21 cellular contexts compared by ENCODE assay signal in genomic region chr10:68727146-68727545, GRCh38.
"Had no signal": no experiment of that assay in that cellular context is flagged by ENCODE, and none has a peak within 500 bp of the region (broad histone marks: within the 10 kb centered on the region; RNA-seq: fewer than 3 reads in every experiment).

No MANE protein-coding gene starts in this region.

- H3K4me3 ChIP-seq: heart left ventricle, left lung, mucosa of descending colon, ovary, right lobe of liver, smooth muscle cell, stomach, thoracic aorta, upper lobe of right lung had no signal

- ATAC-seq: activated naive CD8-positive, alpha-beta T cell treated with anti-CD3 and anti-CD28 coated beads, Interleukin-2, amount 50 U/mL, for 24 hours; activated T-helper 17 cell treated with anti-CD3 and anti-CD28 coated beads, Interleukin-2, amount 50 U/mL, for 72 hours; heart left ventricle; left lung; mucosa of descending colon; naive thymus-derived CD4-positive, alpha-beta T cell; right lobe of liver; upper lobe of right lung had no signal

- DNase-seq: activated CD4-positive, alpha-beta T cell treated with anti-CD3 and anti-CD28 coated beads, Interleukin-2, amount 50 U/mL, for 1 hour; activated naive CD4-positive, alpha-beta T cell; activated naive CD8-positive, alpha-beta T cell treated with anti-CD3 and anti-CD28 coated beads, Interleukin-2, amount 50 U/mL, for 24 hours; activated T-cell treated with anti-CD3 and anti-CD28 coated beads for 4 hours; dermis blood vessel endothelial cell; effector memory CD4-positive, alpha-beta T cell; foreskin melanocyte; heart left ventricle; left lung; mucosa of descending colon; naive thymus-derived CD4-positive, alpha-beta T cell; ovary; right lobe of liver; stimulated activated CD4-positive, alpha-beta T cell treated with anti-CD3 and anti-CD28 coated beads, Interleukin-4, amount 100 ng/mL, for 1 hour; stomach; T-helper 1 cell; T-helper 9 cell; upper lobe of right lung had no signal

- H3K36me3 ChIP-seq: ovary had no signal

- H3K27me3 ChIP-seq: heart left ventricle, left lung, ovary, right lobe of liver, stomach, upper lobe of right lung had no signal

- H3K4me2 ChIP-seq: smooth muscle cell had no signal

- H3K27ac ChIP-seq: heart left ventricle, left lung, ovary, right lobe of liver, thoracic aorta, upper lobe of right lung had no signal

- H3K27ac Mint-ChIP-seq: activated T-helper 17 cell treated with anti-CD3 and anti-CD28 coated beads, Interleukin-2, amount 50 U/mL, for 72 hours had no signal

- H3K9me3 Mint-ChIP-seq: activated naive CD8-positive, alpha-beta T cell treated with anti-CD3 and anti-CD28 coated beads, Interleukin-2, amount 50 U/mL, for 24 hours; activated T-helper 17 cell treated with anti-CD3 and anti-CD28 coated beads, Interleukin-2, amount 50 U/mL, for 72 hours; naive thymus-derived CD4-positive, alpha-beta T cell had no signal

- H3K4me3 Mint-ChIP-seq: activated naive CD8-positive, alpha-beta T cell treated with anti-CD3 and anti-CD28 coated beads, Interleukin-2, amount 50 U/mL, for 24 hours; activated T-helper 17 cell treated with anti-CD3 and anti-CD28 coated beads, Interleukin-2, amount 50 U/mL, for 72 hours; naive thymus-derived CD4-positive, alpha-beta T cell had no signal

- H3K9me3 ChIP-seq: heart left ventricle, left lung, mucosa of descending colon, ovary, right lobe of liver, stomach, thoracic aorta, upper lobe of right lung had no signal

- H3K27me3 Mint-ChIP-seq: activated naive CD8-positive, alpha-beta T cell treated with anti-CD3 and anti-CD28 coated beads, Interleukin-2, amount 50 U/mL, for 24 hours; activated T-helper 17 cell treated with anti-CD3 and anti-CD28 coated beads, Interleukin-2, amount 50 U/mL, for 72 hours; naive thymus-derived CD4-positive, alpha-beta T cell had no signal
